Comparison of ENCODE assay signal across 13 cellular contexts in genomic region chr11:97814325-97814959, GRCh38.
DNase-seq lines count a peak whose midpoint lies in the region; ATAC-seq, FAIRE-seq and TF ChIP-seq lines count a peak whose summit lies in the region.
"Had no signal": no experiment of that assay in that cellular context is flagged by ENCODE, and none has a peak within 500 bp of the region (broad histone marks: within the 10 kb centered on the region; RNA-seq: fewer than 3 reads in every experiment).

No MANE protein-coding gene starts in this region.

- TF ChIP-seq CTCF in K562 (IDR thresholded peaks at IDR 0.05 in 2 of 3, conservative IDR thresholded peaks at IDR 0.05 in 1 of 3; ENCODE audit: insufficient read depth in 2 of 3, low read depth in 1 of 3, low read length in 3 of 3) (no peak), glutamatergic neuron (IDR thresholded peaks at IDR 0.05; ENCODE audit: partially characterized antibody, unreplicated experiment) (no peak)

- ATAC-seq in K562 (peak; percentile 42), GM19395 (IDR thresholded peaks at IDR 0.05; ENCODE audit: unreplicated experiment) (no peak), GM18498 (IDR thresholded peaks at IDR 0.05; ENCODE audit: unreplicated experiment) (no peak)

- POLR2A ChIA-PET in K562 (lab: Yijun Ruan, JAX): no interaction called here

- no peak for TF ChIP-seq RAD21 in K562 (CRISPR knock-in tag; conservative IDR thresholded peaks at IDR 0.05 in 1 of 2, IDR thresholded peaks at IDR 0.05 in 1 of 2)

- no TSS peak for BruUV-seq in K562 (replicated peaks; lab: Mats Ljungman, UMichigan)

- no peaks in the 10 kb centered on the region for H3K9me3 Mint-ChIP-seq in glutamatergic neuron (ENCODE audit: unreplicated experiment)

- H2AFZ ChIP-seq in K562 (ENCODE audit: low read depth, low read length): peak overlapping the region; percentile 43

- no peak overlapping the region for H3K4me3 ChIP-seq in MG63
- H3K4me3 ChIP-seq in K562: no peak overlapping the region
- H3K4me3 ChIP-seq in mesodermal cell (ENCODE audit: extremely low read depth, insufficient read depth, low read length, poor library complexity, severe bottlenecking): no peak overlapping the region
- H3K4me3 ChIP-seq: HAP-1 had no signal

- no peaks in the 10 kb centered on the region for H4K20me1 ChIP-seq in K562 (replicated peaks; ENCODE audit: control insufficient read depth, insufficient read depth, low read length)

- no peaks in the 10 kb centered on the region for H3K27me3 Mint-ChIP-seq in glutamatergic neuron (ENCODE audit: unreplicated experiment)
- H3K27me3 Mint-ChIP-seq: CD8-positive, alpha-beta memory T cell had no signal

- no peak for TF ChIP-seq POLR2A in K562 (conservative IDR thresholded peaks at IDR 0.05)

- no peaks in the 10 kb centered on the region for H3K79me2 ChIP-seq in K562 (ENCODE audit: control insufficient read depth, insufficient read depth, low read length)

- H3K4me1 Mint-ChIP-seq in glutamatergic neuron (ENCODE audit: low read depth, unreplicated experiment): peaks cover 7% of the 10 kb centered on the region
- H3K4me1 Mint-ChIP-seq: CD8-positive, alpha-beta memory T cell had no signal

- no peak overlapping the region for H3K9ac ChIP-seq in K562 (ENCODE audit: insufficient read depth in 1 of 2, low read depth in 2 of 2, low read length in 2 of 2)

- H3K27ac ChIP-seq in K562 (ENCODE audit: extremely low read depth, low read depth, low read length) (no peak overlapping the region), mesodermal cell (ENCODE audit: low read depth, low read length, severe bottlenecking) (peak overlapping the region; percentile 24)
- H3K27ac ChIP-seq: RWPE1 had no signal

- DNase-seq in MG63 (peak; percentile 31), K562 (ENCODE audit: extremely low read depth in 1 of 4, low spot score in 3 of 4) (peak in 1 of 4 experiments; percentile 11), glutamatergic neuron (no peak), G401 (ENCODE audit: low spot score) (no peak), hypothalamus (lab: John Stamatoyannopoulos, UW) (no peak)
- DNase-seq: CD8-positive, alpha-beta memory T cell; NCI-H1092; NCI-H1694 treated with DMSO at 0.1 percent for 48 hours had no signal

- CTCF ChIA-PET in K562 (lab: Yijun Ruan, JAX; ENCODE audit: low intra/inter-chr PET ratio): no interaction called here

- H3K9me1 ChIP-seq in K562 (ENCODE audit: control insufficient read depth, insufficient read depth, low read length): no peaks in the 10 kb centered on the region

- H3K4me1 ChIP-seq in K562 (replicated peaks in 1 of 2; ENCODE audit: control insufficient read depth in 2 of 2, insufficient read depth in 2 of 2, low read length in 2 of 2) (no peaks in the 10 kb centered on the region; a peak in 2 of 5 replicates), mesodermal cell (ENCODE audit: control insufficient read depth, insufficient read depth, low read length, poor library complexity, severe bottlenecking) (no peaks in the 10 kb centered on the region)
- H3K4me1 ChIP-seq: HAP-1 had no signal

- H3K9me3 ChIP-seq in MG63: no peaks in the 10 kb centered on the region; the same call in 1 of the 2 replicates
- H3K9me3 ChIP-seq in K562 (replicated peaks; ENCODE audit: control insufficient read depth, insufficient read depth, low read depth, low read length): peaks cover 1% of the 10 kb centered on the region; the same call in 1 of the 2 replicates
- no peaks in the 10 kb centered on the region for H3K9me3 ChIP-seq in mesodermal cell (ENCODE audit: control insufficient read depth, low read length)
- H3K9me3 ChIP-seq: HAP-1 had no signal

- no peaks in the 10 kb centered on the region for H3K27me3 ChIP-seq in MG63
- no peaks in the 10 kb centered on the region for H3K27me3 ChIP-seq in K562 (ENCODE audit: control insufficient read depth in 2 of 2, insufficient read depth in 2 of 2, low read length in 2 of 2)

- intact Hi-C loops in K562 (cut with micrococcal nuclease): no loop called here

- no peaks in the 10 kb centered on the region for H3K36me3 Mint-ChIP-seq in glutamatergic neuron (ENCODE audit: unreplicated experiment)
- H3K36me3 Mint-ChIP-seq: CD8-positive, alpha-beta memory T cell had no signal

- no peak for TF ChIP-seq EP300 in K562 (IDR thresholded peaks at IDR 0.05; ENCODE audit: low read length)

- no peak for FAIRE-seq in K562 (lab: Jason Lieb, UNC)

- no peak overlapping the region for H3K4me3 Mint-ChIP-seq in glutamatergic neuron (ENCODE audit: unreplicated experiment)
- H3K4me3 Mint-ChIP-seq: CD8-positive, alpha-beta memory T cell had no signal

- 42% methylated on average over 4 of the region's 4 CpGs for WGBS in K562 (ENCODE audit: insufficient coverage, low coverage, missing lambda C conversion rate)
- WGBS in mesodermal cell (ENCODE audit: insufficient coverage in 2 of 2), 2 experiments: 80 to 100% methylated on average over 1 to 2 of the region's 4 CpGs

- in situ Hi-C loops in K562 (cut with MboI) (no loop called here), G401 (cut with HindIII; ENCODE audit: low sequenced_read_pairs) (no loop called here)

- H3K27ac Mint-ChIP-seq in glutamatergic neuron (ENCODE audit: unreplicated experiment): peak overlapping the region; percentile 65
- H3K27ac Mint-ChIP-seq: CD8-positive, alpha-beta memory T cell had no signal

- H3K36me3 ChIP-seq in MG63 (no peaks in the 10 kb centered on the region), K562 (ENCODE audit: control insufficient read depth, insufficient read depth, low read length) (no peaks in the 10 kb centered on the region), mesodermal cell (ENCODE audit: control insufficient read depth, insufficient read depth, low read length) (no peaks in the 10 kb centered on the region)
- H3K36me3 ChIP-seq: HAP-1 had no signal

- no peak overlapping the region for H3K4me2 ChIP-seq in K562 (ENCODE audit: insufficient read depth, low read length)

TF ChIP-seq in K562, 482 proteins besides CTCF, POLR2A, EP300 and RAD21:
- TF ChIP-seq ZNF282 (CRISPR knock-in tag; IDR thresholded peaks at IDR 0.05) (no peak), ZNF77 (CRISPR knock-in tag; IDR thresholded peaks at IDR 0.05) (no peak), RNF2 (IDR thresholded peaks at IDR 0.05) (no peak), EHMT2 (IDR thresholded peaks at IDR 0.05) (0 out of 2 replicates have a peak, but pooled peaks have one; percentile 10), NCOA2 (IDR thresholded peaks at IDR 0.05; ENCODE audit: partially characterized antibody in 2 of 2) (no peak), GTF2A2 (tag; IDR thresholded peaks at IDR 0.05) (no peak), SIN3B (IDR thresholded peaks at IDR 0.05; ENCODE audit: low read depth) (no peak), HNRNPK (IDR thresholded peaks at IDR 0.05; ENCODE audit: low read depth, low read length, poor library complexity, severe bottlenecking) (no peak), HMG20A (CRISPR knock-in tag; conservative IDR thresholded peaks at IDR 0.05) (no peak), ZNF146 (CRISPR knock-in tag; IDR thresholded peaks at IDR 0.05; ENCODE audit: unreplicated experiment) (no peak), ZC3H8 (IDR thresholded peaks at IDR 0.05) (no peak), ELK3 (CRISPR knock-in tag; IDR thresholded peaks at IDR 0.05) (no peak), NFIC (IDR thresholded peaks at IDR 0.05) (peak; percentile 11; the same call in 1 of the 2 replicates)
